ENCODE assay signal across 7 cellular contexts in the genomic region with DNA sequence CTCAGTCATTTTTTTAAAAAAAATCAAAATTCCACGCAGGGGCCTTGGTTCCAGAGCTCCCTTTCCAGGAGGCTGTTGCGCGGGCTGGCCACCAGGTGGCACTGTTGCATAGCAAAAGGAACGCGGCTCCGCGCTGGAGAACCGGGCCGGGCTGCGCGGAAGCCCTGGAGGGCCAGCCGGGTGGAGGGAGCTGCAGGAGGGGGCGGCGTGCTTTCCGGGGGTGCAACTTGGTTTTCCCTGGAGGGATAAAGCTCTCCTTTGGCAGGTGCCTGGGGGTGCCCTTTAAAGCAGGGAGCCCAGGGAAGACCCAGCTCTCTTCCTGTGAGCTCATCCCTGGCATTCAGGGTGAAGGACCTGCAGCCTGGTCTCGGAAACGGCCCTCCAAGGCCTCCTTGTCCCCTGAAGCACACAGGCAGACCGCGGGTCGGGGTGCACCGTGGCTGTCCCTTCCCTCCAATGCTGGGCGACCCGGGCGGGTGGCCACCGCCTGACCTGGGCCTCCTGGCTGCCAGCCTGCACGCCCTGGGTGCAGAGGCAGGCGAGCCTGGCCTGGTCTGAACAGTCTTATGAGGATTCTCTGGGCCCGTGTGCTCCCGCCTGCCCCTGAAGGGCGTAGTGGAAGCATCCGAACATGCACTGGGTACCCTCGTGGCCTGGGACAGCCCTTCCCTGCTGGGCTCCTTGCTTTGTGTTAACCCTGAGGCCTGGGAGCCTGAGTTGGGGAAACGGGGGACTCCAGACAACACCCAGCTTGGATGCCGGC. TPM values are rescaled to one million over a fixed set of nuclear protein-coding genes. Genes with fewer than 3 reads are reported as not detected.
DNase-seq lines count a peak whose midpoint lies in the region; ATAC-seq, FAIRE-seq and TF ChIP-seq lines count a peak whose summit lies in the region.

No MANE protein-coding gene starts in this region.

- TF ChIP-seq CTCF in GM10266 (IDR thresholded peaks at IDR 0.05; ENCODE audit: control insufficient read depth, insufficient read depth, low read depth, missing control alignments) (peak; percentile 96), Loucy (conservative IDR thresholded peaks at IDR 0.05; ENCODE audit: low read length) (peak; percentile 97), bronchial epithelial cell (IDR thresholded peaks at IDR 0.05; ENCODE audit: insufficient read depth, low read length, severe bottlenecking) (peak; percentile 94), kidney epithelial cell (IDR thresholded peaks at IDR 0.05; ENCODE audit: insufficient read depth, low read length, poor library complexity, severe bottlenecking) (peak; percentile 96)

- H3K36me3 ChIP-seq in Loucy (ENCODE audit: insufficient read depth, low read length) (no peaks in the 10 kb centered on the region), bronchial epithelial cell (ENCODE audit: control insufficient read depth, insufficient read depth, low read length) (no peaks in the 10 kb centered on the region), kidney epithelial cell (ENCODE audit: control insufficient read depth, insufficient read depth, low read length) (no peaks in the 10 kb centered on the region)

- H3K27me3 ChIP-seq in Loucy (ENCODE audit: insufficient read depth, low read length, poor library complexity, severe bottlenecking) (no peaks in the 10 kb centered on the region), bronchial epithelial cell (ENCODE audit: control insufficient read depth, insufficient read depth, low read length) (no peaks in the 10 kb centered on the region), kidney epithelial cell (ENCODE audit: control insufficient read depth, insufficient read depth, low read length) (peaks cover 39% of the 10 kb centered on the region)

- no peaks in the 10 kb centered on the region for H3K9me2 ChIP-seq in Loucy (replicated peaks; ENCODE audit: low read depth, low read length)

- no peak overlapping the region for H2AFZ ChIP-seq in Loucy (ENCODE audit: low read length)

- ATAC-seq in HG03108 (IDR thresholded peaks at IDR 0.05; ENCODE audit: unreplicated experiment) = no peak

- no peaks in the 10 kb centered on the region for H3K4me1 ChIP-seq in Loucy (ENCODE audit: insufficient read depth, low read length, poor library complexity, severe bottlenecking)

- peak; percentile 91 for DNase-seq in GM10266 (ENCODE audit: extremely low spot score)
- peak; percentile 53 for DNase-seq in activated CD4-positive, CD25-positive, alpha-beta regulatory T cell treated with anti-CD3 and anti-CD28 coated beads, Interleukin-2, amount 50 U/mL, for 16 hours (ENCODE audit: low read depth, low spot score)
- DNase-seq in bronchial epithelial cell (ENCODE audit: low read depth) = no peak
- no peak for DNase-seq in kidney epithelial cell (ENCODE audit: low read depth)
- DNase-seq in stimulated activated CD4-positive, alpha-beta T cell treated with anti-CD3 and anti-CD28 coated beads, Interleukin-2, amount 100 ng/mL, for 4 hours (ENCODE audit: low read depth) = peak; percentile 59

- H3K79me2 ChIP-seq in Loucy (ENCODE audit: insufficient read depth, low read length) = no peaks in the 10 kb centered on the region

- H3K9me3 ChIP-seq in Loucy (ENCODE audit: insufficient read depth, low read depth, low read length) = no peaks in the 10 kb centered on the region

- peak overlapping the region; percentile 38 for H3K4me2 ChIP-seq in Loucy (ENCODE audit: low read depth, low read length, poor library complexity, severe bottlenecking)

- no peak overlapping the region for H3K4me3 ChIP-seq in Loucy (ENCODE audit: low read length, poor library complexity, severe bottlenecking)
- H3K4me3 ChIP-seq in bronchial epithelial cell (ENCODE audit: low read depth, low read length) = no peak overlapping the region
- H3K4me3 ChIP-seq in kidney epithelial cell (ENCODE audit: low read depth, low read length) = no peak overlapping the region

- no peaks in the 10 kb centered on the region for H3F3A ChIP-seq in Loucy (ENCODE audit: low read depth)

- no peak overlapping the region for H3K9ac ChIP-seq in Loucy (ENCODE audit: low read depth, low read length, poor library complexity, severe bottlenecking)

- H4K20me1 ChIP-seq in Loucy (ENCODE audit: insufficient read depth, low read length, poor library complexity, severe bottlenecking) = no peaks in the 10 kb centered on the region

- FAIRE-seq in bronchial epithelial cell (lab: Jason Lieb, UNC) = no peak

RNA-seq across cellular contexts. Expression of gene KRTAP5-5, which starts 23.4 kb away (rescaled TPM):
- total RNA-seq in bronchial epithelial cell (not detected in 2 replicates), kidney epithelial cell (not detected in 2 replicates)

RNA-seq across cellular contexts. Expression of gene KRTAP5-4, which starts 31.0 kb away (rescaled TPM):
- total RNA-seq in bronchial epithelial cell (not detected in 2 replicates), kidney epithelial cell (not detected in 2 replicates)

RNA-seq across cellular contexts. Expression of gene KRTAP5-6, which starts 44.0 kb away (rescaled TPM):
- total RNA-seq in bronchial epithelial cell = not detected in 2 replicates
- not detected in 2 replicates for total RNA-seq in kidney epithelial cell

RNA-seq across cellular contexts. Expression of gene KRTAP5-3, which starts 44.7 kb away (rescaled TPM):
- total RNA-seq in bronchial epithelial cell (not detected in 2 replicates), kidney epithelial cell (not detected in 2 replicates)

RNA-seq across cellular contexts. Expression of gene KRTAP5-2, which starts 54.9 kb away (rescaled TPM):
- total RNA-seq in bronchial epithelial cell (not detected in 2 replicates), kidney epithelial cell (not detected in 2 replicates)

Comparison
In these comparisons a context has a peak if more than half of its experiments do, and no peak if none do; other contexts are left out.
1. DNase-seq: peak in GM10266 (single experiment), activated CD4-positive, CD25-positive, alpha-beta regulatory T cell treated with anti-CD3 and anti-CD28 coated beads, Interleukin-2, amount 50 U/mL, for 16 hours (single experiment) and stimulated activated CD4-positive, alpha-beta T cell treated with anti-CD3 and anti-CD28 coated beads, Interleukin-2, amount 100 ng/mL, for 4 hours (single experiment); none in bronchial epithelial cell (single experiment) and kidney epithelial cell (single experiment).
2. Peak in every context shown above with its lines, with median percentiles within 50 percentile points of each other: CTCF ChIP-seq.